ENCODE assay signal across 1 cellular context in the genomic region with DNA sequence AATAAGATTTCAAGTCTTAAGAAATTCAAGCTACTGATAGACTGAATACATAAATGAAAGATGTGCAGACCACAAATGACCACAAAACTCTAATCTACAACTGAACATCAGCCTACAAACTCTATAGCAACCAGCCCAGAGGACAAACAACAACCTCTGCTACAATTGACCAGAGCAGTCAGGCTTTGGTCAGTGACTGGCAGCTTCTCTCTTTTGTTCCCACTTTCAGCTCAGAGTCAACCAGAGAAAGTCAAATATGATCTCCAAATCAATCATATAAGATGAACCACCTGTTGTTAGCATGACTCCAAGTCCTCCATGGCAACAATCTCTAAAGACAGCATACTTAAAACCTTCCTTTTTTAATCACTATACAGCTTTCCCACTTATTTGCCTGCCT.
TF ChIP-seq lines count a peak whose summit lies in the region.

No MANE protein-coding gene starts in this region.

TF ChIP-seq in GM12878, 131 proteins besides CTCF, POLR2A, EP300 and RAD21 (continued from another document):
- TF ChIP-seq, protein P1, sequence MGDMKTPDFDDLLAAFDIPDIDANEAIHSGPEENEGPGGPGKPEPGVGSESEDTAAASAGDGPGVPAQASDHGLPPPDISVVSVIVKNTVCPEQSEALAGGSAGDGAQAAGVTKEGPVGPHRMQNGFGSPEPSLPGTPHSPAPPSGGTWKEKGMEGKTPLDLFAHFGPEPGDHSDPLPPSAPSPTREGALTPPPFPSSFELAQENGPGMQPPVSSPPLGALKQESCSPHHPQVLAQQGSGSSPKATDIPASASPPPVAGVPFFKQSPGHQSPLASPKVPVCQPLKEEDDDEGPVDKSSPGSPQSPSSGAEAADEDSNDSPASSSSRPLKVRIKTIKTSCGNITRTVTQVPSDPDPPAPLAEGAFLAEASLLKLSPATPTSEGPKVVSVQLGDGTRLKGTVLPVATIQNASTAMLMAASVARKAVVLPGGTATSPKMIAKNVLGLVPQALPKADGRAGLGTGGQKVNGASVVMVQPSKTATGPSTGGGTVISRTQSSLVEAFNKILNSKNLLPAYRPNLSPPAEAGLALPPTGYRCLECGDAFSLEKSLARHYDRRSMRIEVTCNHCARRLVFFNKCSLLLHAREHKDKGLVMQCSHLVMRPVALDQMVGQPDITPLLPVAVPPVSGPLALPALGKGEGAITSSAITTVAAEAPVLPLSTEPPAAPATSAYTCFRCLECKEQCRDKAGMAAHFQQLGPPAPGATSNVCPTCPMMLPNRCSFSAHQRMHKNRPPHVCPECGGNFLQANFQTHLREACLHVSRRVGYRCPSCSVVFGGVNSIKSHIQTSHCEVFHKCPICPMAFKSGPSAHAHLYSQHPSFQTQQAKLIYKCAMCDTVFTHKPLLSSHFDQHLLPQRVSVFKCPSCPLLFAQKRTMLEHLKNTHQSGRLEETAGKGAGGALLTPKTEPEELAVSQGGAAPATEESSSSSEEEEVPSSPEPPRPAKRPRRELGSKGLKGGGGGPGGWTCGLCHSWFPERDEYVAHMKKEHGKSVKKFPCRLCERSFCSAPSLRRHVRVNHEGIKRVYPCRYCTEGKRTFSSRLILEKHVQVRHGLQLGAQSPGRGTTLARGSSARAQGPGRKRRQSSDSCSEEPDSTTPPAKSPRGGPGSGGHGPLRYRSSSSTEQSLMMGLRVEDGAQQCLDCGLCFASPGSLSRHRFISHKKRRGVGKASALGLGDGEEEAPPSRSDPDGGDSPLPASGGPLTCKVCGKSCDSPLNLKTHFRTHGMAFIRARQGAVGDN (IDR thresholded peaks at IDR 0.05), result no peak
